Comparison of ENCODE assay signal across 15 cellular contexts in the genomic region with DNA sequence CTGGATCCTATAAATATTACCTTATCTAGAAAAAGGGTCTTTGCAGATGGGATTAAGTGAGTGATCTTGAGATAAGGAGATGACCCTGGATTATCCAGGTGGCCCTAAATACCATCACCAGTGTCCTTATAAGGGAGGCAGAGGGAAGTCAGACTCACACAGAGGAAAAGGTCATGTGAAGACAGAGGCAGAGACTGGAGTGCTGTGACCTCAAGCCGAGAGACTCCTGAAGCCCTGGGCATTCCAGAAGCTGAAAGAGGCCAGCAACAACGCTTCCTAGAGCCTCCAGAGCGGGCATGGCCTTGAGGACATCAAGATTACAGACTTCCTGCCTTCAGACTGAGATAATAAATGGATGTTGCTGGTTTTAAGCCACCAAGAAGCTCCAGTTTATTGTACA.
DNase-seq lines count a peak whose midpoint lies in the region; ATAC-seq and TF ChIP-seq lines count a peak whose summit lies in the region.
"Had no signal": no experiment of that assay in that cellular context is flagged by ENCODE, and none has a peak within 500 bp of the region (broad histone marks: within the 10 kb centered on the region; RNA-seq: fewer than 3 reads in every experiment).

No MANE protein-coding gene starts in this region.

- TF ChIP-seq CTCF in nephron progenitor cell (IDR thresholded peaks at IDR 0.05) = no peak
- TF ChIP-seq CTCF in RWPE1 (conservative IDR thresholded peaks at IDR 0.05; ENCODE audit: low read depth) = no peak

- H3K27ac Mint-ChIP-seq in nephron progenitor cell = peak overlapping the region; percentile 50
- H3K27ac Mint-ChIP-seq: B cell; CD4-positive, alpha-beta T cell; IgD-negative memory B cell had no signal

- no peak overlapping the region for H3K4me3 Mint-ChIP-seq in nephron progenitor cell
- H3K4me3 Mint-ChIP-seq: B cell; CD4-positive, alpha-beta T cell; IgD-negative memory B cell had no signal

- ATAC-seq in GM21529 (IDR thresholded peaks at IDR 0.05; ENCODE audit: unreplicated experiment) = no peak

- H3K9me3 Mint-ChIP-seq in nephron progenitor cell = peaks cover 5% of the 10 kb centered on the region

- H3K27ac ChIP-seq in RWPE1 = no peak overlapping the region

- no peaks in the 10 kb centered on the region for H3K36me3 Mint-ChIP-seq in nephron progenitor cell (ENCODE audit: low read depth)
- H3K36me3 Mint-ChIP-seq: IgD-negative memory B cell had no signal

- peak; percentile 46 for DNase-seq in ELF-1 (ENCODE audit: low read depth, low spot score)
- DNase-seq in NCI-H82 (lab: John Stamatoyannopoulos, UW) = peak; percentile 39
- peak; percentile 3 for DNase-seq in amniotic epithelial cell (ENCODE audit: low read depth)
- no peak for DNase-seq in nephron progenitor cell
- DNase-seq in stimulated activated CD4-positive, alpha-beta T cell treated with anti-CD3 and anti-CD28 coated beads, Interleukin-4, amount 100 ng/mL, for 1 hour = no peak
- DNase-seq in RWPE1 (ENCODE audit: low spot score) = no peak
- DNase-seq: C1 segment of cervical spinal cord; CD4-positive, alpha-beta T cell; DMS79 treated with DMSO at 0.1 percent for 48 hours; EL; GDM1; GOT3 had no signal

- POLR2A ChIA-PET in RWPE1 (lab: Yijun Ruan, JAX; ENCODE audit: low non-redundant PET) = no interaction called here

- no peaks in the 10 kb centered on the region for H3K4me1 Mint-ChIP-seq in nephron progenitor cell
- H3K4me1 Mint-ChIP-seq: B cell, IgD-negative memory B cell had no signal

- CTCF ChIA-PET in RWPE1 (lab: Yijun Ruan, JAX) = no interaction called here

- peaks cover 3% of the 10 kb centered on the region for H3K27me3 Mint-ChIP-seq in nephron progenitor cell (ENCODE audit: low read depth, poor library complexity)
- H3K27me3 Mint-ChIP-seq: B cell; CD4-positive, alpha-beta T cell; IgD-negative memory B cell had no signal

Comparison
In these comparisons a context has a peak if more than half of its experiments do, and no peak if none do; other contexts are left out.
1. DNase-seq: peak in ELF-1 (single experiment), NCI-H82 (single experiment) and amniotic epithelial cell (single experiment); none in nephron progenitor cell (single experiment), stimulated activated CD4-positive, alpha-beta T cell treated with anti-CD3 and anti-CD28 coated beads, Interleukin-4, amount 100 ng/mL, for 1 hour (single experiment) and RWPE1 (single experiment).